Comparison of ENCODE assay signal across 1 cellular context in the genomic region with DNA sequence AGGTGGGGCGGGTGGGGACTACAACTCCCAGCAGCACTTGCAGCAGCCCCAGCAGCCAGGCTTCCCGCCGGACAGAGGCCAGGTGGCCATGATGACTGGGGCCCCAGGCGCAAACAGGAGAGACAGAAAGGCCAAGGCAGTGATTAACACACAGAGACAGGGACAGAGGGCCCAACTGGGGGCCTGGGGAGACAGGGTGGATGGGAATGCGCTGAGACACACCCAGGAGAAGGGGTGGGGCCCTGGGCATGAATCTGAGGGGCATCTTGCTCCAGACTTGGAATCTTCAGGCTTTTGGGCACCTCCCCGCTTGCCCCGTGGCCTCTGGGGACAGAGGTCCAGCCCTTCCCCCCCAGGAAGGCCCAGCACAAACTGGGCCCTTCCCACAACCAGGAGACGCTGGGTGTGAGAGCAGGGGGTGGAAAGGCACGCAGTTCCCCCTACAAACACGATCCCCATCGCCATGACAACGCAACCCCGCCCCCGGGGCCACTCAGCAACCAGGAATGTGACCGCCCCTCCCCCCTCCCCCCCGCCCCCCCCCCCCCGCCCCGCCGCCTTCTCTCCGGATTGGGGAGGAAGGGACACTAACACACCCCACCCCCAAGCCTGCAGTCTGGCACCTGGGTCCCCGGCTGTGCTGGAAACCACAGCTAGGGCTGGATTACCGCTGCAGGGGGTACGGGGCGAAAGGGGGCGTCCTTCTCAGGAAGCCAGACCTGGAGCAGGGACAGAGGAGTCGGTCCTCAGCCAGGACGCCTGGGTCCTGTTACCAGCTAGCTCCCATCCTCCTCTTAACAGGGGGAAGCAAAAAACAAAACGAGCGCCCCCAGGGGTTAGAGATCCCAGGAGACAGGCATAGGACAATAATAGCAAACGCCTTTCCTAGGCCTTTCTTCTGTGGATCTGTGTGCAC.
TF ChIP-seq lines count a peak whose summit lies in the region.

No MANE protein-coding gene starts in this region.

TF ChIP-seq in WTC11, 78 proteins besides CTCF, POLR2A, EP300 and RAD21 (continued from another document):
- TF ChIP-seq FOXP4 (CRISPR knock-in tag; IDR thresholded peaks at IDR 0.05) (peak; percentile 27; the same call in 1 of the 2 replicates), USF2 (CRISPR knock-in tag; IDR thresholded peaks at IDR 0.05) (0 out of 2 replicates have a peak, but pooled peaks have one; percentile 30), CREM (CRISPR knock-in tag; IDR thresholded peaks at IDR 0.05) (0 out of 2 replicates have a peak, but pooled peaks have one; percentile 47), ZNF121 (CRISPR knock-in tag; IDR thresholded peaks at IDR 0.05) (peak; percentile 88), JUN (CRISPR knock-in tag; IDR thresholded peaks at IDR 0.05) (no peak)
